ENCODE assay signal across 27 cellular contexts in genomic region chr1:245871881-245872280, GRCh38.
A peak's percentile ranks its signal among the peaks of the same experiment; 100 is the strongest.
DNase-seq lines count a peak whose midpoint lies in the region; ATAC-seq, FAIRE-seq and TF ChIP-seq lines count a peak whose summit lies in the region.
"Had no signal": no experiment of that assay in that cellular context is flagged by ENCODE, and none has a peak within 500 bp of the region (broad histone marks: within the 10 kb centered on the region; RNA-seq: fewer than 3 reads in every experiment).

No MANE protein-coding gene starts in this region.

- H2AFZ ChIP-seq in astrocyte (ENCODE audit: low read depth, low read length) (no peak overlapping the region), mammary epithelial cell (ENCODE audit: low read depth, low read length) (no peak overlapping the region)
- H2AFZ ChIP-seq: parathyroid adenoma had no signal

- in situ Hi-C loops in mammary epithelial cell (cut with MboI; ENCODE audit: low sequenced_read_pairs in 2 of 2) = no loop called here

- H3K9ac ChIP-seq in astrocyte (ENCODE audit: low read length) (peak overlapping the region; percentile 68), mammary epithelial cell (ENCODE audit: insufficient read depth, low read length) (no peak overlapping the region)
- H3K9ac ChIP-seq: parathyroid adenoma had no signal

- H3K9me3 ChIP-seq in astrocyte (ENCODE audit: insufficient read depth, low read depth, low read length) = no peaks in the 10 kb centered on the region
- no peaks in the 10 kb centered on the region for H3K9me3 ChIP-seq in mammary epithelial cell (replicated peaks; ENCODE audit: insufficient read depth, low read length)
- H3K9me3 ChIP-seq: sigmoid colon had no signal

- H3K4me1 ChIP-seq in astrocyte (ENCODE audit: insufficient read depth, low read length) = peaks cover 57% of the 10 kb centered on the region
- H3K4me1 ChIP-seq in mammary epithelial cell (ENCODE audit: insufficient read depth, low read length) = no peaks in the 10 kb centered on the region

- no peak for FAIRE-seq in astrocyte (lab: Jason Lieb, UNC)
- FAIRE-seq: HTR-8/SVneo had no signal

- intact Hi-C loops in mammary epithelial cell (cut with micrococcal nuclease) = no loop called here

- no peaks in the 10 kb centered on the region for H3K79me2 ChIP-seq in astrocyte (ENCODE audit: insufficient read depth, low read length)
- no peaks in the 10 kb centered on the region for H3K79me2 ChIP-seq in mammary epithelial cell (ENCODE audit: insufficient read depth, low read length)
- H3K79me2 ChIP-seq: parathyroid adenoma had no signal

- no peaks in the 10 kb centered on the region for H3K36me3 Mint-ChIP-seq in activated T-cell treated with anti-CD3 and anti-CD28 coated beads, Interleukin-2, amount 50 U/mL, for 72 hours (ENCODE audit: insufficient read depth in 2 of 2)
- peaks cover 36% of the 10 kb centered on the region for H3K36me3 Mint-ChIP-seq in astrocyte (ENCODE audit: low read depth, unreplicated experiment)
- H3K36me3 Mint-ChIP-seq: activated naive CD8-positive, alpha-beta T cell treated with anti-CD3 and anti-CD28 coated beads, Interleukin-2, amount 10 ng/mL, durations not matched to agents 7 days and 5 days had no signal

- H3K36me3 ChIP-seq in astrocyte (ENCODE audit: insufficient read depth, low read length) (no peaks in the 10 kb centered on the region), mammary epithelial cell (ENCODE audit: insufficient read depth, low read length) (no peaks in the 10 kb centered on the region)
- H3K36me3 ChIP-seq: sigmoid colon had no signal

- H3K27me3 Mint-ChIP-seq in activated T-cell treated with anti-CD3 and anti-CD28 coated beads, Interleukin-2, amount 50 U/mL, for 72 hours (ENCODE audit: low read depth) = no peaks in the 10 kb centered on the region
- H3K27me3 Mint-ChIP-seq in astrocyte (ENCODE audit: low read depth, unreplicated experiment) = no peaks in the 10 kb centered on the region
- H3K27me3 Mint-ChIP-seq: activated CD4-positive, alpha-beta T cell treated with anti-CD3 and anti-CD28 coated beads for 36 hours; activated naive CD8-positive, alpha-beta T cell treated with anti-CD3 and anti-CD28 coated beads, Interleukin-2, amount 10 ng/mL, durations not matched to agents 7 days and 5 days; activated T-helper 17 cell treated with anti-CD3 and anti-CD28 coated beads, Interleukin-2, amount 50 U/mL, for 72 hours; CD4-positive, CD25-positive, alpha-beta regulatory T cell; central memory CD8-positive, alpha-beta T cell; type B pancreatic cell had no signal

- dilution Hi-C loops in mammary epithelial cell (cut with HindIII; ENCODE audit: low sequenced_read_pairs) = no loop called here

- H3K4me1 Mint-ChIP-seq in activated T-cell treated with anti-CD3 and anti-CD28 coated beads, Interleukin-2, amount 50 U/mL, for 72 hours (ENCODE audit: low read depth) = no peaks in the 10 kb centered on the region
- peaks cover 55% of the 10 kb centered on the region for H3K4me1 Mint-ChIP-seq in astrocyte (ENCODE audit: low read depth, unreplicated experiment)
- H3K4me1 Mint-ChIP-seq: activated CD4-positive, alpha-beta T cell treated with anti-CD3 and anti-CD28 coated beads for 36 hours; activated naive CD8-positive, alpha-beta T cell treated with anti-CD3 and anti-CD28 coated beads, Interleukin-2, amount 10 ng/mL, durations not matched to agents 7 days and 5 days; activated T-helper 17 cell treated with anti-CD3 and anti-CD28 coated beads, Interleukin-2, amount 50 U/mL, for 72 hours; CD4-positive, CD25-positive, alpha-beta regulatory T cell; central memory CD8-positive, alpha-beta T cell; immature natural killer cell had no signal

- H4K20me1 ChIP-seq in astrocyte (ENCODE audit: insufficient read depth, low read length) (no peaks in the 10 kb centered on the region), mammary epithelial cell (ENCODE audit: insufficient read depth, low read length) (no peaks in the 10 kb centered on the region)

- DNase-seq in activated T-cell treated with anti-CD3 and anti-CD28 coated beads, Interleukin-2, amount 50 U/mL, for 72 hours = no peak
- no peak for DNase-seq in activated T-cell treated with anti-CD3 and anti-CD28 coated beads, Interleukin-2, amount 50 U/mL, for 48 hours
- peak; percentile 100 for DNase-seq in astrocyte (ENCODE audit: low read depth)
- DNase-seq in hepatic stellate cell (ENCODE audit: low spot score) = peak; percentile 57
- no peak for DNase-seq in mammary epithelial cell
- DNase-seq in substantia nigra (lab: John Stamatoyannopoulos, UW) = no peak
- DNase-seq: 8988T; activated CD4-positive, alpha-beta T cell treated with anti-CD3 and anti-CD28 coated beads for 36 hours; activated naive CD8-positive, alpha-beta T cell treated with anti-CD3 and anti-CD28 coated beads, Interleukin-2, amount 10 ng/mL, durations not matched to agents 7 days and 5 days; CD4-positive, CD25-positive, alpha-beta regulatory T cell; DMS153; effector CD4-positive, alpha-beta T cell; head of caudate nucleus; immature natural killer cell; Kasumi-1; NCI-H1105 treated with DMSO at 0.1 percent for 48 hours; NCI-H524 treated with DMSO at 0.1 percent for 48 hours; sigmoid colon; stimulated activated naive CD4-positive, alpha-beta T cell treated with Interleukin-2 at 50 U/mL for 16 hours had no signal

- CTCF ChIA-PET in mammary epithelial cell (lab: Charles Lee; ENCODE audit: low non-redundant PET) = no interaction called here

- H3K4me2 ChIP-seq in astrocyte (ENCODE audit: low read length) (peak overlapping the region; percentile 33), mammary epithelial cell (ENCODE audit: insufficient read depth, low read depth, low read length) (no peak overlapping the region)

- TF ChIP-seq CTCF in astrocyte (IDR thresholded peaks at IDR 0.05; ENCODE audit: insufficient read depth, low read depth, low read length) = no peak
- no peak for TF ChIP-seq CTCF in mammary epithelial cell (conservative IDR thresholded peaks at IDR 0.05 in 1 of 2, IDR thresholded peaks at IDR 0.05 in 1 of 2; ENCODE audit: extremely low read depth in 1 of 2, insufficient read depth in 1 of 2, low read depth in 1 of 2, low read length in 2 of 2)

- no peak for ATAC-seq in activated T-cell treated with anti-CD3 and anti-CD28 coated beads, Interleukin-2, amount 50 U/mL, for 72 hours (replicated peaks in 1 of 2)
- ATAC-seq in GM19023 (IDR thresholded peaks at IDR 0.05; ENCODE audit: unreplicated experiment) (no peak), GM21529 (IDR thresholded peaks at IDR 0.05; ENCODE audit: unreplicated experiment) (no peak)
- ATAC-seq: activated CD4-positive, alpha-beta T cell treated with anti-CD3 and anti-CD28 coated beads for 36 hours; activated T-helper 17 cell treated with anti-CD3 and anti-CD28 coated beads, Interleukin-2, amount 50 U/mL, for 72 hours; esophagus mucosa had no signal

- H3K4me3 Mint-ChIP-seq in activated T-cell treated with anti-CD3 and anti-CD28 coated beads, Interleukin-2, amount 50 U/mL, for 72 hours = no peak overlapping the region
- H3K4me3 Mint-ChIP-seq in astrocyte (ENCODE audit: unreplicated experiment) = no peak overlapping the region
- H3K4me3 Mint-ChIP-seq: activated CD4-positive, alpha-beta T cell treated with anti-CD3 and anti-CD28 coated beads for 36 hours; activated naive CD8-positive, alpha-beta T cell treated with anti-CD3 and anti-CD28 coated beads, Interleukin-2, amount 10 ng/mL, durations not matched to agents 7 days and 5 days; activated T-helper 17 cell treated with anti-CD3 and anti-CD28 coated beads, Interleukin-2, amount 50 U/mL, for 72 hours; CD4-positive, CD25-positive, alpha-beta regulatory T cell; central memory CD8-positive, alpha-beta T cell; immature natural killer cell had no signal

- H3K27ac Mint-ChIP-seq in activated T-cell treated with anti-CD3 and anti-CD28 coated beads, Interleukin-2, amount 50 U/mL, for 72 hours = peak overlapping the region; percentile 58
- H3K27ac Mint-ChIP-seq in astrocyte (ENCODE audit: unreplicated experiment) = peak overlapping the region; percentile 93
- H3K27ac Mint-ChIP-seq: activated CD4-positive, alpha-beta T cell treated with anti-CD3 and anti-CD28 coated beads for 36 hours; activated naive CD8-positive, alpha-beta T cell treated with anti-CD3 and anti-CD28 coated beads, Interleukin-2, amount 10 ng/mL, durations not matched to agents 7 days and 5 days; activated T-helper 17 cell treated with anti-CD3 and anti-CD28 coated beads, Interleukin-2, amount 50 U/mL, for 72 hours; CD4-positive, CD25-positive, alpha-beta regulatory T cell; immature natural killer cell; type B pancreatic cell had no signal

- H3K4me3 ChIP-seq in astrocyte (ENCODE audit: insufficient read depth, low read depth, low read length) (no peak overlapping the region), mammary epithelial cell (replicated peaks in 1 of 3; ENCODE audit: insufficient read depth in 1 of 3, low read depth in 2 of 3, low read length in 3 of 3) (no peak overlapping the region)
- H3K4me3 ChIP-seq: sigmoid colon had no signal

- no TSS peak for BruUV-seq in mammary epithelial cell (replicated peaks; lab: Mats Ljungman, UMichigan)

- no peaks in the 10 kb centered on the region for H3K9me3 Mint-ChIP-seq in activated T-cell treated with anti-CD3 and anti-CD28 coated beads, Interleukin-2, amount 50 U/mL, for 72 hours
- H3K9me3 Mint-ChIP-seq in astrocyte (ENCODE audit: unreplicated experiment) = peaks cover 2% of the 10 kb centered on the region
- H3K9me3 Mint-ChIP-seq: activated naive CD8-positive, alpha-beta T cell treated with anti-CD3 and anti-CD28 coated beads, Interleukin-2, amount 10 ng/mL, durations not matched to agents 7 days and 5 days; activated T-helper 17 cell treated with anti-CD3 and anti-CD28 coated beads, Interleukin-2, amount 50 U/mL, for 72 hours; central memory CD8-positive, alpha-beta T cell; immature natural killer cell; type B pancreatic cell had no signal

- WGBS in mammary epithelial cell (ENCODE audit: low coverage, missing lambda C conversion rate) = 100% methylated on average over 3 of the region's 4 CpGs

- H3K27ac ChIP-seq in astrocyte (ENCODE audit: low read depth, low read length) (peak overlapping the region; percentile 94), mammary epithelial cell (ENCODE audit: insufficient read depth, low read depth, low read length) (no peak overlapping the region), substantia nigra (ENCODE audit: low read depth, low read length, poor library complexity, severe bottlenecking) (no peak overlapping the region)
- H3K27ac ChIP-seq: parathyroid adenoma, sigmoid colon had no signal

- H3K27me3 ChIP-seq in astrocyte (ENCODE audit: insufficient read depth, low read length) (no peaks in the 10 kb centered on the region), mammary epithelial cell (ENCODE audit: insufficient read depth, low read length) (no peaks in the 10 kb centered on the region)
- H3K27me3 ChIP-seq: sigmoid colon had no signal

Comparison
In these comparisons a context has a peak if more than half of its experiments do, and no peak if none do; other contexts are left out.
1. DNase-seq: peak in astrocyte (single experiment) and hepatic stellate cell (single experiment); none in activated T-cell treated with anti-CD3 and anti-CD28 coated beads, Interleukin-2, amount 50 U/mL, for 72 hours (0 of 2), activated T-cell treated with anti-CD3 and anti-CD28 coated beads, Interleukin-2, amount 50 U/mL, for 48 hours (0 of 2), mammary epithelial cell (single experiment) and substantia nigra (0 of 49).